22 cellular contexts compared by ENCODE assay signal in genomic region chr1:182649041-182649440, GRCh38. TPM values are rescaled to one million over a fixed set of nuclear protein-coding genes. Genes with fewer than 3 reads are reported as not detected.
A peak's percentile ranks its signal among the peaks of the same experiment; 100 is the strongest.
DNase-seq lines count a peak whose midpoint lies in the region; ATAC-seq and TF ChIP-seq lines count a peak whose summit lies in the region.
"Had no signal": no experiment of that assay in that cellular context is flagged by ENCODE, and none has a peak within 500 bp of the region (broad histone marks: within the 10 kb centered on the region; RNA-seq: fewer than 3 reads in every experiment).

No MANE protein-coding gene starts in this region.

- H3K9me2 ChIP-seq in MM.1S (replicated peaks; ENCODE audit: insufficient read depth, low read length): no peaks in the 10 kb centered on the region

- H3K4me1 ChIP-seq in MM.1S (ENCODE audit: low read length): no peaks in the 10 kb centered on the region
- H3K4me1 ChIP-seq: A549, left ventricle myocardium inferior, right atrium auricular region, upper lobe of left lung had no signal

- H3K27ac ChIP-seq in MM.1S (ENCODE audit: low read length): no peak overlapping the region
- H3K27ac ChIP-seq: A549, C4-2B, left ventricle myocardium inferior, right atrium auricular region, upper lobe of left lung had no signal

- H3K36me3 ChIP-seq in MM.1S (replicated peaks; ENCODE audit: insufficient read depth, low read length): no peaks in the 10 kb centered on the region
- H3K36me3 ChIP-seq: left ventricle myocardium inferior, right atrium auricular region, upper lobe of left lung had no signal

- no peak overlapping the region for H3K9ac ChIP-seq in MM.1S (ENCODE audit: low read length)

- no peaks in the 10 kb centered on the region for H3F3A ChIP-seq in MM.1S (ENCODE audit: insufficient read depth, low read length)

- no peaks in the 10 kb centered on the region for H3K79me2 ChIP-seq in MM.1S (ENCODE audit: low read length)

- no peak overlapping the region for H3K4me2 ChIP-seq in MM.1S (ENCODE audit: low read depth, low read length)
- H3K4me2 ChIP-seq: A549 had no signal

- no peaks in the 10 kb centered on the region for H3K27me3 ChIP-seq in MM.1S (replicated peaks; ENCODE audit: insufficient read depth, low read length)
- H3K27me3 ChIP-seq: right atrium auricular region, upper lobe of left lung had no signal

- no peaks in the 10 kb centered on the region for H3K9me3 ChIP-seq in MM.1S (replicated peaks; ENCODE audit: insufficient read depth, low read length)
- H3K9me3 ChIP-seq: A549, left ventricle myocardium inferior, right atrium auricular region, upper lobe of left lung had no signal

- no peak for TF ChIP-seq CTCF in GM10266 (IDR thresholded peaks at IDR 0.05; ENCODE audit: control insufficient read depth, insufficient read depth, low read depth, missing control alignments)
- no peak for TF ChIP-seq CTCF in MM.1S (IDR thresholded peaks at IDR 0.05; ENCODE audit: low read length)

- no peaks in the 10 kb centered on the region for H4K20me1 ChIP-seq in MM.1S (ENCODE audit: insufficient read depth, low read length)

- no peak overlapping the region for H3K4me3 ChIP-seq in MM.1S (ENCODE audit: low read length)
- H3K4me3 ChIP-seq: A549, left ventricle myocardium inferior, right atrium auricular region, upper lobe of left lung had no signal

- DNase-seq in GM10266 (ENCODE audit: extremely low spot score): peak; percentile 16
- DNase-seq in MM.1S: peak; percentile 4
- no peak for DNase-seq in NCI-H524 (lab: John Stamatoyannopoulos, UW)
- no peak for DNase-seq in NCI-H2107 treated with DMSO at 0.1 percent for 48 hours (lab: John Stamatoyannopoulos, UW; ENCODE audit: unreplicated experiment)
- DNase-seq in stimulated activated CD8-positive, alpha-beta memory T cell treated with anti-CD3 and anti-CD28 coated beads, Interleukin-4, amount 100 ng/mL, for 48 hours: no peak
- DNase-seq in mesenteric fat pad (ENCODE audit: low spot score): no peak
- DNase-seq: activated naive CD8-positive, alpha-beta T cell treated with anti-CD3 and anti-CD28 coated beads, Interleukin-2, amount 50 U/mL, for 24 hours; DMS 273 treated with DMSO at 0.1 percent for 48 hours; left ventricle myocardium inferior; NCI-H1694; NCI-H226; NK-92 treated with Interleukin-12 subunit alpha and Interleukin-12 subunit beta, amount 100 ng/mL, for 24 hours; SHP77; stimulated activated naive CD8-positive, alpha-beta T cell treated with anti-CD3 and anti-CD28 coated beads, Interleukin-15, Interleukin-2, amounts not matched to agents 100 U/mL and 50 U/mL, for 24 hours; upper lobe of left lung had no signal

- H2AFZ ChIP-seq in MM.1S (ENCODE audit: low read length): no peak overlapping the region

- ATAC-seq in GM19395 (IDR thresholded peaks at IDR 0.05; ENCODE audit: unreplicated experiment) (peak; percentile 50), HG02885 (IDR thresholded peaks at IDR 0.05; ENCODE audit: poor library complexity, unreplicated experiment) (peak; percentile 50)
- ATAC-seq: A549; activated naive CD8-positive, alpha-beta T cell treated with anti-CD3 and anti-CD28 coated beads, Interleukin-2, amount 50 U/mL, for 24 hours; activated T-helper 17 cell treated with anti-CD3 and anti-CD28 coated beads, Interleukin-2, amount 50 U/mL, for 72 hours; stimulated activated naive CD8-positive, alpha-beta T cell treated with anti-CD3 and anti-CD28 coated beads, Interleukin-15, Interleukin-2, amounts not matched to agents 100 U/mL and 50 U/mL, for 24 hours had no signal

RNA-seq across cellular contexts. Expression of gene RGS8, which starts 35.3 kb away (rescaled TPM):
- not detected for total RNA-seq in mesenteric fat pad
- total RNA-seq: epithelial cell of proximal tubule had no signal

RNA-seq across cellular contexts. Expression of gene RGS16, which starts 44.9 kb away (rescaled TPM):
- total RNA-seq in mesenteric fat pad: 25.0 TPM

RNA-seq across cellular contexts. Expression of gene RNASEL, which starts 60.0 kb away (rescaled TPM):
- total RNA-seq in mesenteric fat pad: 7.3 TPM

Comparison
In these comparisons a context has a peak if more than half of its experiments do, and no peak if none do; other contexts are left out.
1. DNase-seq: peak in GM10266 (single experiment) and MM.1S (single experiment); none in NCI-H524 (0 of 2), NCI-H2107 treated with DMSO at 0.1 percent for 48 hours (single experiment), stimulated activated CD8-positive, alpha-beta memory T cell treated with anti-CD3 and anti-CD28 coated beads, Interleukin-4, amount 100 ng/mL, for 48 hours (single experiment) and mesenteric fat pad (single experiment).